8 cellular contexts compared by ENCODE assay signal in genomic region chr12:56334490-56334793, GRCh38. TPM values are rescaled to one million over a fixed set of nuclear protein-coding genes. Genes with fewer than 3 reads are reported as not detected.
DNase-seq lines count a peak whose midpoint lies in the region; ATAC-seq and TF ChIP-seq lines count a peak whose summit lies in the region.

No MANE protein-coding gene starts in this region.

- no peaks in the 10 kb centered on the region for H4K20me1 ChIP-seq in PC-3 (ENCODE audit: low read length)

- intact Hi-C loops in CD8-positive, alpha-beta T cell (cut with DNase I, micrococcal nuclease) = loop anchor here (1.0 to 10.0 kb wide), 8 partner anchors 18 to 350 kb away; partner anchors contain the start of genes STAT2 (in 2 of the 2), TIMELESS (in 2 of the 2), CS (in 1 of the 2) and PTGES3 (in 1 of the 2)
- intact Hi-C loops in PC-3 (cut with micrococcal nuclease) (loop anchor here (1.0 kb wide), 1 partner anchor 130 kb away; no protein-coding TSS in a partner anchor), ovary (cut with DNase I) (loop anchor here in 1 of 4 donors (10.0 kb wide), 1 partner anchor 130 kb away; the partner anchor contains the start of gene SPRYD4)

- peak overlapping the region; percentile 97 for H3K27ac ChIP-seq in CD8-positive, alpha-beta T cell (ENCODE audit: low read depth, low read length)
- H3K27ac ChIP-seq in PC-3 (ENCODE audit: low read length) = peak overlapping the region; percentile 92
- peak overlapping the region; percentile 91 to 93 for H3K27ac ChIP-seq in ovary

- DNase-seq in CD8-positive, alpha-beta T cell = no peak
- no peak for DNase-seq in PC-3
- no peak for DNase-seq in epithelial cell of proximal tubule (ENCODE audit: low read depth)
- DNase-seq in ovary = no peak
- DNase-seq in HPDE6-E6E7 (ENCODE audit: extremely low spot score) = no peak
- DNase-seq in NCI-H1694 (lab: John Stamatoyannopoulos, UW) = no peak
- DNase-seq in DMS 273 (lab: John Stamatoyannopoulos, UW; ENCODE audit: unreplicated experiment) = no peak

- H3K36me3 ChIP-seq in CD8-positive, alpha-beta T cell (ENCODE audit: insufficient read depth, low read length) = no peaks in the 10 kb centered on the region
- H3K36me3 ChIP-seq in PC-3 (ENCODE audit: low read depth, low read length) (no peaks in the 10 kb centered on the region), ovary (no peaks in the 10 kb centered on the region)

- H3K9ac ChIP-seq in PC-3 (ENCODE audit: low read length) = peak overlapping the region; percentile 91

- no peaks in the 10 kb centered on the region for H3K27me3 Mint-ChIP-seq in CD8-positive, alpha-beta T cell (ENCODE audit: low read depth)

- no peaks in the 10 kb centered on the region for H3K9me3 Mint-ChIP-seq in CD8-positive, alpha-beta T cell

- POLR2A ChIA-PET in CD8-positive, alpha-beta T cell (lab: Charles Lee) = interaction anchor here (1.1 to 3.0 kb wide), 3 partner anchors 11 to 25 kb away, joined by 4 to 21 read pairs (median 4); partner anchors contain the start of genes CNPY2 and STAT2
- POLR2A ChIA-PET in PC-3 (lab: Charles Lee; ENCODE audit: unreplicated experiment) = no interaction called here

- H3K79me2 ChIP-seq in PC-3 (ENCODE audit: low read length) = no peaks in the 10 kb centered on the region

- peak; percentile 4 for TF ChIP-seq CTCF in CD8-positive, alpha-beta T cell (IDR thresholded peaks at IDR 0.05)
- TF ChIP-seq CTCF in PC-3 (conservative IDR thresholded peaks at IDR 0.05; ENCODE audit: low read depth, low read length) = no peak
- no peak for TF ChIP-seq CTCF in epithelial cell of proximal tubule (conservative IDR thresholded peaks at IDR 0.05; ENCODE audit: low read depth, low read length)
- no peak for TF ChIP-seq CTCF in ovary (IDR thresholded peaks at IDR 0.05)

- no peak for ATAC-seq in CD8-positive, alpha-beta T cell
- ATAC-seq in PC-3 (no peak), GM19035 (IDR thresholded peaks at IDR 0.05; ENCODE audit: unreplicated experiment) (no peak)

- H3K9me3 ChIP-seq in CD8-positive, alpha-beta T cell (ENCODE audit: low read length) = no peaks in the 10 kb centered on the region
- H3K9me3 ChIP-seq in PC-3 (ENCODE audit: low read length) (no peaks in the 10 kb centered on the region), ovary (no peaks in the 10 kb centered on the region)

- H3K36me3 Mint-ChIP-seq in CD8-positive, alpha-beta T cell = peaks cover 23% of the 10 kb centered on the region

- peak overlapping the region; percentile 47 for H3K4me3 ChIP-seq in CD8-positive, alpha-beta T cell (ENCODE audit: low read depth, low read length)
- H3K4me3 ChIP-seq in PC-3 (ENCODE audit: low read length) (peak overlapping the region; percentile 72), epithelial cell of proximal tubule (ENCODE audit: low read depth, low read length) (peak overlapping the region; percentile 65), ovary (peak overlapping the region; percentile 49)

- H3K4me1 Mint-ChIP-seq in CD8-positive, alpha-beta T cell (ENCODE audit: low read depth) = peaks cover 59% of the 10 kb centered on the region

- 6 to 7% (median 7%) methylated on average over 6 of the region's 6 CpGs for WGBS in ovary, 3 donors

- no peaks in the 10 kb centered on the region for H3F3A ChIP-seq in PC-3 (ENCODE audit: low read length, unreplicated experiment)

- no peak for TF ChIP-seq EP300 in ovary (IDR thresholded peaks at IDR 0.05)

- peak overlapping the region; percentile 100 for H3K27ac Mint-ChIP-seq in CD8-positive, alpha-beta T cell

- H3K27me3 ChIP-seq in CD8-positive, alpha-beta T cell (ENCODE audit: insufficient read depth, low read length) = no peaks in the 10 kb centered on the region
- H3K27me3 ChIP-seq in PC-3 (ENCODE audit: low read length) = no peaks in the 10 kb centered on the region
- no peaks in the 10 kb centered on the region for H3K27me3 ChIP-seq in ovary

- H3K4me2 ChIP-seq in PC-3 (ENCODE audit: low read length) = peak overlapping the region; percentile 93

- H3K4me3 Mint-ChIP-seq in CD8-positive, alpha-beta T cell = peak overlapping the region; percentile 96

- peak overlapping the region; percentile 99 for H2AFZ ChIP-seq in PC-3 (ENCODE audit: low read length)

- no peaks in the 10 kb centered on the region for H3K9me2 ChIP-seq in PC-3 (replicated peaks; ENCODE audit: low read length)

- TSS peak; percentile 98 for BruUV-seq in PC-3 (replicated peaks; lab: Mats Ljungman, UMichigan)

- H3K4me1 ChIP-seq in CD8-positive, alpha-beta T cell (ENCODE audit: insufficient read depth, low read length) = peaks cover 33% of the 10 kb centered on the region
- H3K4me1 ChIP-seq in PC-3 (ENCODE audit: insufficient read depth, low read length) (peaks cover 37% of the 10 kb centered on the region), ovary (ENCODE audit: insufficient read depth) (peaks cover 7% of the 10 kb centered on the region)

- CTCF ChIA-PET in CD8-positive, alpha-beta T cell (lab: Charles Lee) = interaction anchor here (1.7 kb wide), 2 partner anchors 10 to 130 kb away, joined by 6 to 7 read pairs; no protein-coding TSS in a partner anchor
- CTCF ChIA-PET in PC-3 (lab: Charles Lee) = no interaction called here

- TF ChIP-seq POLR2A in ovary (IDR thresholded peaks at IDR 0.05) = no peak

RNA-seq across cellular contexts. Expression of gene PAN2, which starts 0.6 kb away (rescaled TPM):
- 100 to 1,000 TPM; 111 to 113 TPM for total RNA-seq in CD8-positive, alpha-beta T cell
- 15.3 and 27.1 TPM in 2 replicates for total RNA-seq in PC-3 (2014; rRNA removed)
- 12.1 and 15.0 TPM in 2 replicates for total RNA-seq in epithelial cell of proximal tubule
- 100 to 1,000 TPM in 1 of 7 donors, 10 to 100 TPM in 6; 41.0 to 103 (median 74.5) TPM for total RNA-seq in ovary
- polyA plus RNA-seq in ovary = 10 to 100 TPM; 44.2 to 67.2 TPM

RNA-seq across cellular contexts. Expression of gene IL23A, which starts 4.2 kb away (rescaled TPM):
- total RNA-seq in CD8-positive, alpha-beta T cell = 10 to 100 TPM; 21.3 to 26.7 TPM
- 17.5 and 18.2 TPM in 2 replicates for total RNA-seq in PC-3 (2014; rRNA removed)
- total RNA-seq in epithelial cell of proximal tubule = 13.4 and 26.1 TPM in 2 replicates
- under 1 TPM in 2 of 7 donors, not detected in 5; 0.23 to 0.35 TPM for total RNA-seq in ovary
- under 1 TPM in 1 of 2 donors, not detected in 1; 0.16 TPM for polyA plus RNA-seq in ovary

RNA-seq across cellular contexts. Expression of gene CNPY2, which starts 18.7 kb away (rescaled TPM):
- total RNA-seq in CD8-positive, alpha-beta T cell = 10 to 100 TPM; 23.5 to 33.9 TPM
- total RNA-seq in PC-3 (2014; rRNA removed) = 109 and 162 TPM in 2 replicates
- 141 and 155 TPM in 2 replicates for total RNA-seq in epithelial cell of proximal tubule
- 100 to 1,000 TPM in 2 of 7 donors, 10 to 100 TPM in 5; 58.9 to 112 (median 84.9) TPM for total RNA-seq in ovary
- 100 to 1,000 TPM; 107 to 134 TPM for polyA plus RNA-seq in ovary

RNA-seq across cellular contexts. Expression of gene STAT2, which starts 25.5 kb away (rescaled TPM):
- 10 to 100 TPM; 71.8 to 81.9 TPM for total RNA-seq in CD8-positive, alpha-beta T cell
- total RNA-seq in PC-3 (2014; rRNA removed) (68.8 and 73.1 TPM in 2 replicates), epithelial cell of proximal tubule (39.2 and 48.2 TPM in 2 replicates), ovary (100 to 1,000 TPM in 3 of 7 donors, 10 to 100 TPM in 4; 81.5 to 161 (median 90.2) TPM)
- polyA plus RNA-seq in ovary = 100 to 1,000 TPM in 1 of 2 donors, 10 to 100 TPM in 1; 56.1 to 122 TPM

RNA-seq across cellular contexts. Expression of gene APOF, which starts 28.2 kb away (rescaled TPM):
- not detected for total RNA-seq in CD8-positive, alpha-beta T cell
- total RNA-seq in PC-3 (2014; rRNA removed) (not detected in 2 replicates), epithelial cell of proximal tubule (not detected in 2 replicates), ovary (not detected)
- not detected for polyA plus RNA-seq in ovary

Comparison
In these comparisons a context has a peak if more than half of its experiments do, and no peak if none do; other contexts are left out.
1. RNA of gene IL23A, which starts 4.2 kb away (total RNA-seq): 21.3 to 26.7 TPM in CD8-positive, alpha-beta T cell, 13.4 to 26.1 TPM in epithelial cell of proximal tubule and 17.5 to 18.2 TPM in PC-3; 0.23 to 0.35 TPM in ovary; every median in the first group is over 10 times any median in the second.
2. Peak in every context shown above with its lines, with median percentiles within 50 percentile points of each other: H3K27ac ChIP-seq and H3K4me3 ChIP-seq.